In genomic region chr12:123839826-123840225, GRCh38 we compare ENCODE assay signal across 22 cellular contexts.
"Had no signal": no experiment of that assay in that cellular context is flagged by ENCODE, and none has a peak within 500 bp of the region (broad histone marks: within the 10 kb centered on the region; RNA-seq: fewer than 3 reads in every experiment).

No MANE protein-coding gene starts in this region.

- H3K36me3 ChIP-seq: lower lobe of right lung, neural progenitor cell, ovary, right atrium auricular region, tibial artery had no signal

- H3K9ac ChIP-seq: neural progenitor cell had no signal

- H3K4me3 ChIP-seq: coronary artery, lower lobe of right lung, neural progenitor cell, ovary, psoas muscle, right atrium auricular region, tibial artery had no signal

- H3K27ac ChIP-seq: coronary artery, lower lobe of right lung, neural progenitor cell, ovary, psoas muscle, right atrium auricular region, tibial artery had no signal

- FAIRE-seq: keratinocyte had no signal

- H3K9me3 ChIP-seq: lower lobe of right lung, ovary, psoas muscle had no signal

- ATAC-seq: activated naive CD8-positive, alpha-beta T cell treated with anti-CD3 and anti-CD28 coated beads, Interleukin-2, amount 50 U/mL, for 24 hours; left lobe of liver; lower lobe of right lung; naive thymus-derived CD4-positive, alpha-beta T cell; psoas muscle; T-cell had no signal

- H3K27me3 ChIP-seq: neural progenitor cell, ovary, right atrium auricular region had no signal

- H3K4me1 ChIP-seq: lower lobe of right lung, neural progenitor cell, psoas muscle, right atrium auricular region, tibial artery had no signal

- DNase-seq: activated CD4-positive, alpha-beta memory T cell treated with anti-CD3 and anti-CD28 coated beads for 36 hours; activated CD4-positive, alpha-beta T cell treated with anti-CD3 and anti-CD28 coated beads for 48 hours; activated effector memory CD4-positive, alpha-beta T cell treated with anti-CD3 and anti-CD28 coated beads, Interleukin-2, amount 50 U/mL, for 16 hours; activated naive CD4-positive, alpha-beta T cell treated with anti-CD3 and anti-CD28 coated beads, Interleukin-2, amount 10 ng/mL, durations not matched to agents 7 days and 5 days; activated naive CD8-positive, alpha-beta T cell treated with anti-CD3 and anti-CD28 coated beads, Interleukin-2, amount 50 U/mL, for 24 hours; activated T-cell treated with anti-CD3 and anti-CD28 coated beads for 4 hours; cerebellar nuclear complex; lower lobe of right lung; naive thymus-derived CD4-positive, alpha-beta T cell; ovary; psoas muscle; stimulated activated CD4-positive, alpha-beta T cell treated with anti-CD3 and anti-CD28 coated beads, Interleukin-12 subunit alpha, Interleukin-12 subunit beta, amount 100 ng/mL, for 4 hours; stimulated activated CD4-positive, alpha-beta T cell treated with anti-CD3 and anti-CD28 coated beads, Interleukin-4, amount 100 ng/mL, for 4 hours; substantia nigra; T-cell; T-helper 9 cell; tibial artery had no signal

- H2AFZ ChIP-seq: neural progenitor cell had no signal

- H3K4me2 ChIP-seq: neural progenitor cell had no signal
